ENCODE assay signal across 25 cellular contexts in the genomic region with DNA sequence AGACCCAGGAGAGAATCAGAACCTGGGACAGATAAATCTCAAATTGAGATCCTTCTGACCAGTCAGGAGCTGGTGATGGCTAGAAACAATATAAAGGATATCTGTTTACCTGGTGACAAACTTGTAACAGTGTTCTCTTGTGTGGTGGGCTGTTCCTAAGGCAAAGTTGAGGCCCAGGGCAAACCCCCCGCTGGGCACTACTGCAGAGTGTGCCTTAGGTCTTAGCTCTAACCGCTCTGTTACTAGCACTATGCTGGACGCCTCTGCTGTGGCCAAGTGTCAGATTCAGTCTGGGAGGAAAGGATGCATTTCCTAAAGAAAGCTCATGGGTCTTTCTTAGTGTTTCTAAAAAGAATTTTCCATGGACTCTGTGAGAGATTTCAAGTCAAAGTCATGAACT.
DNase-seq lines count a peak whose midpoint lies in the region; ATAC-seq, FAIRE-seq and TF ChIP-seq lines count a peak whose summit lies in the region.
"Had no signal": no experiment of that assay in that cellular context is flagged by ENCODE, and none has a peak within 500 bp of the region (broad histone marks: within the 10 kb centered on the region; RNA-seq: fewer than 3 reads in every experiment).

No MANE protein-coding gene starts in this region.

- no peaks in the 10 kb centered on the region for H3K9me3 Mint-ChIP-seq in GM23338
- H3K9me3 Mint-ChIP-seq in stimulated activated memory B cell treated with anti-CD40 and anti-IgM and Interleukin-4, amounts not matched to agents 10 μg/mL and 1 μg/mL and 100 μg/mL, for 72 hours, result no peaks in the 10 kb centered on the region
- H3K9me3 Mint-ChIP-seq in activated T-cell treated with anti-CD3 and anti-CD28 coated beads, Interleukin-2, amount 50 U/mL, for 72 hours, result peaks cover 0 to under 1% of the 10 kb centered on the region in 2 donors

- peaks cover 3% of the 10 kb centered on the region; the same call in 2 of the 3 replicates for H3K4me1 Mint-ChIP-seq in GM23338
- no peaks in the 10 kb centered on the region for H3K4me1 Mint-ChIP-seq in stimulated activated memory B cell treated with anti-CD40 and anti-IgM and Interleukin-4, amounts not matched to agents 10 μg/mL and 1 μg/mL and 100 μg/mL, for 72 hours
- H3K4me1 Mint-ChIP-seq in activated T-cell treated with anti-CD3 and anti-CD28 coated beads, Interleukin-2, amount 50 U/mL, for 72 hours (ENCODE audit: low read depth), result no peaks in the 10 kb centered on the region
- H3K4me1 Mint-ChIP-seq: CD14-positive monocyte; CD4-positive, alpha-beta memory T cell had no signal

- H3K79me2 ChIP-seq in GM23338 (replicated peaks; ENCODE audit: insufficient read depth), result no peaks in the 10 kb centered on the region
- H3K79me2 ChIP-seq in H1 (ENCODE audit: control insufficient read depth in 1 of 2, insufficient read depth in 2 of 2, low read length in 2 of 2), result no peaks in the 10 kb centered on the region
- no peaks in the 10 kb centered on the region for H3K79me2 ChIP-seq in mesendoderm (ENCODE audit: control insufficient read depth, insufficient read depth, low read length)
- no peaks in the 10 kb centered on the region for H3K79me2 ChIP-seq in trophoblast cell (ENCODE audit: control insufficient read depth, insufficient read depth, low read length, poor library complexity)

- H3K14ac ChIP-seq in H1 (ENCODE audit: insufficient read length) (no peak overlapping the region), trophoblast cell (ENCODE audit: low read length) (no peak overlapping the region)

- ATAC-seq in GM23338 (peak; percentile 74), GM19395 (IDR thresholded peaks at IDR 0.05; ENCODE audit: unreplicated experiment) (no peak)
- peak; percentile 27 for ATAC-seq in stimulated activated memory B cell treated with anti-CD40 and anti-IgM and Interleukin-4, amounts not matched to agents 10 μg/mL and 1 μg/mL and 100 μg/mL, for 72 hours
- ATAC-seq in activated T-cell treated with anti-CD3 and anti-CD28 coated beads, Interleukin-2, amount 50 U/mL, for 72 hours (replicated peaks in 1 of 2), result no peak
- ATAC-seq: A549 had no signal

- POLR2A ChIA-PET in H1 (lab: Charles Lee; ENCODE audit: partially characterized antibody), result no interaction called here

- no peak overlapping the region for H3K18ac ChIP-seq in H1 (ENCODE audit: extremely low read depth, low read length)
- no peak overlapping the region for H3K18ac ChIP-seq in mesendoderm (ENCODE audit: low read length)
- H3K18ac ChIP-seq in trophoblast cell (ENCODE audit: low read length), result no peak overlapping the region

- H3K23ac ChIP-seq in H1 (ENCODE audit: insufficient read length), result no peak overlapping the region
- no peak overlapping the region for H3K23ac ChIP-seq in mesendoderm (ENCODE audit: low read length)
- H3K23ac ChIP-seq in trophoblast cell (ENCODE audit: low read length), result no peak overlapping the region

- H3K23me2 ChIP-seq in H1 (ENCODE audit: low read depth, low read length), result no peaks in the 10 kb centered on the region

- H3K4me3 ChIP-seq in GM23338 (no peak overlapping the region), H1 (ENCODE audit: extremely low read depth in 1 of 4, insufficient read depth in 2 of 4, low read depth in 3 of 4, low read length in 4 of 4) (no peak overlapping the region), mesendoderm (ENCODE audit: low read length) (no peak overlapping the region), trophoblast cell (ENCODE audit: low read depth, low read length) (no peak overlapping the region)
- H3K4me3 ChIP-seq: A549; BLaER1 treated with 17β-estradiol and CSF1 and Interleukin-3, amounts not matched to agents 10 nM and 100 nM had no signal

- H3K36me3 ChIP-seq in GM23338 (ENCODE audit: insufficient read depth) (no peaks in the 10 kb centered on the region), H1 (ENCODE audit: control insufficient read depth in 2 of 4, insufficient read depth in 4 of 4, low read length in 3 of 4) (no peaks in the 10 kb centered on the region), mesendoderm (ENCODE audit: control insufficient read depth, insufficient read depth, low read length) (no peaks in the 10 kb centered on the region), trophoblast cell (ENCODE audit: control insufficient read depth in 1 of 2, insufficient read depth in 2 of 2, low read length in 2 of 2) (no peaks in the 10 kb centered on the region)
- H3K36me3 ChIP-seq: BE2C; BLaER1 treated with 17β-estradiol and CSF1 and Interleukin-3, amounts not matched to agents 10 nM and 100 nM had no signal

- no peak overlapping the region for H3K4me2 ChIP-seq in GM23338
- no peak overlapping the region for H3K4me2 ChIP-seq in H1 (ENCODE audit: insufficient read depth in 1 of 2, low read depth in 2 of 2, low read length in 2 of 2)
- H3K4me2 ChIP-seq in mesendoderm (ENCODE audit: low read length), result no peak overlapping the region
- no peak overlapping the region for H3K4me2 ChIP-seq in trophoblast cell (ENCODE audit: low read length)
- H3K4me2 ChIP-seq: A549; BLaER1 treated with 17β-estradiol and CSF1 and Interleukin-3, amounts not matched to agents 10 nM and 100 nM had no signal

- WGBS in H1 (ENCODE audit: extremely low coverage in 1 of 2, insufficient coverage in 1 of 2, insufficient read length in 1 of 2, insufficient replicate concordance in 2 of 2, low coverage in 1 of 2, low lambda C conversion rate in 2 of 2, missing lambda C conversion rate in 1 of 2), 2 experiments, result 91% methylated on average over 3 of the region's 3 CpGs; no CpG with 5 or more reads in 1 of the 2 experiments
- no CpG with 5 or more reads among the region's 3 CpGs for WGBS in mesendoderm (ENCODE audit: extremely low coverage, insufficient coverage, low lambda C conversion rate)
- WGBS in trophoblast cell (ENCODE audit: extremely low coverage, insufficient coverage, insufficient read length), result no CpG with 5 or more reads among the region's 3 CpGs

- H3K36me3 Mint-ChIP-seq in GM23338 (ENCODE audit: low read depth), result no peaks in the 10 kb centered on the region
- H3K36me3 Mint-ChIP-seq in stimulated activated memory B cell treated with anti-CD40 and anti-IgM and Interleukin-4, amounts not matched to agents 10 μg/mL and 1 μg/mL and 100 μg/mL, for 72 hours, result no peaks in the 10 kb centered on the region
- no peaks in the 10 kb centered on the region for H3K36me3 Mint-ChIP-seq in activated T-cell treated with anti-CD3 and anti-CD28 coated beads, Interleukin-2, amount 50 U/mL, for 72 hours (ENCODE audit: insufficient read depth in 2 of 2)
- H3K36me3 Mint-ChIP-seq: CD14-positive monocyte; CD4-positive, alpha-beta memory T cell had no signal

- H2AK5ac ChIP-seq in H1 (ENCODE audit: low read depth, low read length), result no peak overlapping the region
- H2AK5ac ChIP-seq in mesendoderm (ENCODE audit: low read length), result no peak overlapping the region
- no peak overlapping the region for H2AK5ac ChIP-seq in trophoblast cell (ENCODE audit: low read length)

- H3K9me2 ChIP-seq in GM23338 (ENCODE audit: insufficient read depth), result no peaks in the 10 kb centered on the region

- H4K91ac ChIP-seq in H1 (replicated peaks; ENCODE audit: insufficient read length, low read length), result no peak overlapping the region
- H4K91ac ChIP-seq in trophoblast cell (ENCODE audit: low read depth, low read length), result no peak overlapping the region

- TF ChIP-seq POLR2A in H1 (IDR thresholded peaks at IDR 0.05; ENCODE audit: control extremely low read depth in 1 of 2, low read depth in 2 of 2, low read length in 2 of 2), result no peak

- H2AFZ ChIP-seq in GM23338, result 0 out of 2 replicates have a peak overlapping the region, but pooled peaks have one; percentile 5
- no peak overlapping the region for H2AFZ ChIP-seq in H1 (ENCODE audit: low read length)
- no peak overlapping the region for H2AFZ ChIP-seq in trophoblast cell (ENCODE audit: insufficient read depth, low read length, poor library complexity)

- no peak overlapping the region for H3K27ac Mint-ChIP-seq in GM23338
- no peak overlapping the region for H3K27ac Mint-ChIP-seq in stimulated activated memory B cell treated with anti-CD40 and anti-IgM and Interleukin-4, amounts not matched to agents 10 μg/mL and 1 μg/mL and 100 μg/mL, for 72 hours
- H3K27ac Mint-ChIP-seq in activated T-cell treated with anti-CD3 and anti-CD28 coated beads, Interleukin-2, amount 50 U/mL, for 72 hours, result no peak overlapping the region
- H3K27ac Mint-ChIP-seq: CD14-positive monocyte; CD4-positive, alpha-beta memory T cell had no signal

- TF ChIP-seq RAD21 in H1 (IDR thresholded peaks at IDR 0.05 in 1 of 2, conservative IDR thresholded peaks at IDR 0.05 in 1 of 2; ENCODE audit: low read depth in 2 of 2, low read length in 2 of 2), result no peak

- H2BK15ac ChIP-seq in H1 (ENCODE audit: low read length) (no peak overlapping the region), mesendoderm (replicated peaks; ENCODE audit: low read depth) (no peak overlapping the region)

- no peak overlapping the region for H4K5ac ChIP-seq in H1 (ENCODE audit: insufficient read length, low read depth, low read length)
- no peak overlapping the region for H4K5ac ChIP-seq in mesendoderm (ENCODE audit: low read length)

- H3K9ac ChIP-seq in H1 (replicated peaks in 1 of 4; ENCODE audit: extremely low read depth in 1 of 4, low read depth in 3 of 4, low read length in 3 of 4) (no peak overlapping the region), mesendoderm (ENCODE audit: low read length) (no peak overlapping the region), trophoblast cell (ENCODE audit: low read length) (no peak overlapping the region)
- H3K9ac ChIP-seq: BLaER1 treated with 17β-estradiol and CSF1 and Interleukin-3, amounts not matched to agents 10 nM and 100 nM had no signal

- no peaks in the 10 kb centered on the region for H3K79me1 ChIP-seq in H1 (ENCODE audit: low read depth, low read length)
- no peaks in the 10 kb centered on the region for H3K79me1 ChIP-seq in mesendoderm (ENCODE audit: low read length)
- H3K79me1 ChIP-seq in trophoblast cell (ENCODE audit: low read length), result no peaks in the 10 kb centered on the region

- H3K4me3 Mint-ChIP-seq in GM23338, result no peak overlapping the region
- H3K4me3 Mint-ChIP-seq in stimulated activated memory B cell treated with anti-CD40 and anti-IgM and Interleukin-4, amounts not matched to agents 10 μg/mL and 1 μg/mL and 100 μg/mL, for 72 hours, result no peak overlapping the region
- H3K4me3 Mint-ChIP-seq in activated T-cell treated with anti-CD3 and anti-CD28 coated beads, Interleukin-2, amount 50 U/mL, for 72 hours, result no peak overlapping the region
- H3K4me3 Mint-ChIP-seq: CD14-positive monocyte; CD4-positive, alpha-beta memory T cell had no signal

- H3K9me3 ChIP-seq in H1 (ENCODE audit: insufficient read depth in 2 of 2, low read depth in 1 of 2, low read length in 1 of 2) (no peaks in the 10 kb centered on the region), trophoblast cell (ENCODE audit: insufficient read depth, low read depth, low read length) (no peaks in the 10 kb centered on the region)
- H3K9me3 ChIP-seq: A549; BE2C; BLaER1 treated with 17β-estradiol and CSF1 and Interleukin-3, amounts not matched to agents 10 nM and 100 nM had no signal

- H2BK20ac ChIP-seq in H1 (ENCODE audit: low read length), result no peak overlapping the region

- H3K27ac ChIP-seq in GM23338 (ENCODE audit: low read depth) (no peak overlapping the region), H1 (ENCODE audit: low read depth, low read length) (no peak overlapping the region), mesendoderm (ENCODE audit: low read depth, low read length) (no peak overlapping the region), trophoblast cell (ENCODE audit: low read depth, low read length) (no peak overlapping the region)
- H3K27ac ChIP-seq: A549; BLaER1 treated with 17β-estradiol and CSF1 and Interleukin-3, amounts not matched to agents 10 nM and 100 nM had no signal

- H2BK12ac ChIP-seq in H1 (ENCODE audit: low read depth, low read length) (no peak overlapping the region), trophoblast cell (ENCODE audit: low read length) (no peak overlapping the region)

- CTCF ChIA-PET in H1 (lab: Charles Lee; ENCODE audit: partially characterized antibody), result interaction anchor here (1.3 to 1.5 kb wide), 2 partner anchors 27 to 112 kb away, joined by 3 to 4 read pairs; no protein-coding TSS in a partner anchor

- no peak overlapping the region for H2BK5ac ChIP-seq in H1 (ENCODE audit: low read depth, low read length)
- H2BK5ac ChIP-seq in mesendoderm (ENCODE audit: low read length), result no peak overlapping the region
- no peak overlapping the region for H2BK5ac ChIP-seq in trophoblast cell (ENCODE audit: low read depth, low read length, poor library complexity)

- DNase-seq in GM23338 (ENCODE audit: low spot score) (peak; percentile 18), H1 (ENCODE audit: low read depth in 1 of 2, low spot score in 2 of 2) (no peak), mesendoderm (peak; percentile 46), trophoblast cell (no peak)
- no peak for DNase-seq in activated T-cell treated with anti-CD3 and anti-CD28 coated beads, Interleukin-2, amount 50 U/mL, for 72 hours
- DNase-seq: 8988T; ACHN; AML-193; BE2C; Calu3; CD4-positive, alpha-beta memory T cell; COR-L47; DMS53; DMS79 treated with DMSO at 0.1 percent for 48 hours; GOT3; H7; HCEC 1CT had no signal

- H3K27me3 Mint-ChIP-seq in GM23338 (ENCODE audit: insufficient read depth, low read depth, poor library complexity), result no peaks in the 10 kb centered on the region
- H3K27me3 Mint-ChIP-seq in stimulated activated memory B cell treated with anti-CD40 and anti-IgM and Interleukin-4, amounts not matched to agents 10 μg/mL and 1 μg/mL and 100 μg/mL, for 72 hours, result no peaks in the 10 kb centered on the region
- H3K27me3 Mint-ChIP-seq in activated T-cell treated with anti-CD3 and anti-CD28 coated beads, Interleukin-2, amount 50 U/mL, for 72 hours (ENCODE audit: low read depth), result no peaks in the 10 kb centered on the region
- H3K27me3 Mint-ChIP-seq: CD4-positive, alpha-beta memory T cell had no signal

- H3K4ac ChIP-seq in H1 (replicated peaks; ENCODE audit: insufficient read length, low read depth, low read length), result no peak overlapping the region
- no peak overlapping the region for H3K4ac ChIP-seq in mesendoderm (ENCODE audit: low read depth, low read length)
- no peak overlapping the region for H3K4ac ChIP-seq in trophoblast cell (ENCODE audit: low read depth, low read length)

- FAIRE-seq in H1 (lab: Jason Lieb, UNC), result no peak
- FAIRE-seq: A549, G401.6, GM12892, GM19239 had no signal

- TF ChIP-seq CTCF in GM23338 (conservative IDR thresholded peaks at IDR 0.05; ENCODE audit: low read depth in 2 of 2) (no peak), H1 (IDR thresholded peaks at IDR 0.05; ENCODE audit: control extremely low read depth in 1 of 3, insufficient read depth in 1 of 3, low read depth in 1 of 3, low read length in 3 of 3) (no peak)

- H4K12ac ChIP-seq in trophoblast cell (ENCODE audit: low read depth, low read length), result no peak overlapping the region

- no peak overlapping the region for H2BK120ac ChIP-seq in H1 (replicated peaks; ENCODE audit: low read depth, low read length)
- no peak overlapping the region for H2BK120ac ChIP-seq in mesendoderm (ENCODE audit: low read depth, low read length)
- H2BK120ac ChIP-seq in trophoblast cell (ENCODE audit: insufficient read depth, low read length, poor library complexity), result no peak overlapping the region

- H3F3A ChIP-seq in GM23338 (replicated peaks; ENCODE audit: low read depth), result no peaks in the 10 kb centered on the region

- H4K8ac ChIP-seq in H1 (ENCODE audit: extremely low read depth, insufficient read depth, low read length) (0 out of 2 replicates have a peak overlapping the region, but pooled peaks have one; percentile 57), mesendoderm (ENCODE audit: low read depth, low read length) (no peak overlapping the region), trophoblast cell (ENCODE audit: low read depth, low read length) (no peak overlapping the region)

- H3K4me1 ChIP-seq in GM23338 (ENCODE audit: insufficient read depth), result no peaks in the 10 kb centered on the region
- H3K4me1 ChIP-seq in H1 (replicated peaks in 1 of 4; ENCODE audit: control insufficient read depth in 3 of 4, insufficient read depth in 4 of 4, low read length in 3 of 4), result peaks cover 0 to 3% (median 0%) of the 10 kb centered on the region in 4 experiments; a peak in 1 of 7 replicates
- peaks cover 5% of the 10 kb centered on the region for H3K4me1 ChIP-seq in mesendoderm (ENCODE audit: control insufficient read depth, low read depth, low read length)
- H3K4me1 ChIP-seq in trophoblast cell (ENCODE audit: control insufficient read depth in 1 of 2, insufficient read depth in 2 of 2, low read length in 2 of 2), result no peaks in the 10 kb centered on the region
- H3K4me1 ChIP-seq: A549; BLaER1 treated with 17β-estradiol and CSF1 and Interleukin-3, amounts not matched to agents 10 nM and 100 nM had no signal

- H4K20me1 ChIP-seq in GM23338 (replicated peaks; ENCODE audit: insufficient read depth) (no peaks in the 10 kb centered on the region), H1 (replicated peaks in 1 of 2; ENCODE audit: control insufficient read depth in 1 of 2, insufficient read depth in 2 of 2, low read length in 2 of 2) (no peaks in the 10 kb centered on the region)
- H4K20me1 ChIP-seq: BLaER1 treated with 17β-estradiol and CSF1 and Interleukin-3, amounts not matched to agents 10 nM and 100 nM had no signal

- no peak overlapping the region for H3K56ac ChIP-seq in H1 (replicated peaks; ENCODE audit: insufficient read length, low read depth, low read length)
- no peak overlapping the region for H3K56ac ChIP-seq in mesendoderm (ENCODE audit: low read length)

- no peak for TF ChIP-seq EP300 in H1 (IDR thresholded peaks at IDR 0.05; ENCODE audit: borderline replicate concordance in 1 of 2, low read depth in 2 of 2, low read length in 2 of 2)

- H3K27me3 ChIP-seq in GM23338 (ENCODE audit: insufficient read depth) (no peaks in the 10 kb centered on the region), H1 (replicated peaks in 1 of 4; ENCODE audit: control insufficient read depth in 3 of 4, extremely low read depth in 1 of 4, insufficient read depth in 3 of 4, low read length in 3 of 4) (no peaks in the 10 kb centered on the region), mesendoderm (ENCODE audit: insufficient read depth, low read length, poor library complexity) (no peaks in the 10 kb centered on the region), trophoblast cell (ENCODE audit: insufficient read depth, low read length) (no peaks in the 10 kb centered on the region)
- H3K27me3 ChIP-seq: BE2C; BLaER1 treated with 17β-estradiol and CSF1 and Interleukin-3, amounts not matched to agents 10 nM and 100 nM had no signal

Comparison
In these comparisons a context has a peak if more than half of its experiments do, and no peak if none do; other contexts are left out.
1. ATAC-seq: peak in GM23338 (single experiment) and stimulated activated memory B cell treated with anti-CD40 and anti-IgM and Interleukin-4, amounts not matched to agents 10 μg/mL and 1 μg/mL and 100 μg/mL, for 72 hours (single experiment); none in GM19395 (single experiment) and activated T-cell treated with anti-CD3 and anti-CD28 coated beads, Interleukin-2, amount 50 U/mL, for 72 hours (0 of 2).
2. DNase-seq: peak in GM23338 (single experiment) and mesendoderm (single experiment); none in H1 (0 of 2), activated T-cell treated with anti-CD3 and anti-CD28 coated beads, Interleukin-2, amount 50 U/mL, for 72 hours (0 of 2) and trophoblast cell (0 of 2).